In genomic region chr7:143380264-143380645, GRCh38 we compare ENCODE assay signal across 8 cellular contexts. TPM values are rescaled to one million over a fixed set of nuclear protein-coding genes. Genes with fewer than 3 reads are reported as not detected.
A peak's percentile ranks its signal among the peaks of the same experiment; 100 is the strongest.
DNase-seq lines count a peak whose midpoint lies in the region; ATAC-seq and TF ChIP-seq lines count a peak whose summit lies in the region.

No MANE protein-coding gene starts in this region.

- ATAC-seq in GM18873 (IDR thresholded peaks at IDR 0.05; ENCODE audit: low FRiP score, unreplicated experiment) = peak; percentile 61
- ATAC-seq in HG03135 (IDR thresholded peaks at IDR 0.05; ENCODE audit: unreplicated experiment) = peak; percentile 60
- ATAC-seq in left lung = peak; percentile 78

- intact Hi-C loops in activated CD4-positive, alpha-beta T cell treated with anti-CD3 and anti-CD28 coated beads, Interleukin-2, amount 10 ng/mL, durations not matched to agents 24 days and 14 days (cut with micrococcal nuclease) = loop anchor here (1.0 to 5.0 kb wide), 8 partner anchors 8 to 571 kb away; partner anchors contain the start of gene FAM131B
- intact Hi-C loops in left lung (cut with DNase I) = no loop called here

- H3K9me3 Mint-ChIP-seq in activated CD4-positive, alpha-beta T cell treated with anti-CD3 and anti-CD28 coated beads, Interleukin-2, amount 10 ng/mL, durations not matched to agents 24 days and 14 days = no peaks in the 10 kb centered on the region

- no peaks in the 10 kb centered on the region for H3K27me3 ChIP-seq in left lung

- H3K27ac ChIP-seq in coronary artery = peak overlapping the region; percentile 95 to 99
- peak overlapping the region; percentile 97 to 100 for H3K27ac ChIP-seq in left lung

- no peaks in the 10 kb centered on the region for H3K9me3 ChIP-seq in left lung

- H3K27me3 Mint-ChIP-seq in activated CD4-positive, alpha-beta T cell treated with anti-CD3 and anti-CD28 coated beads, Interleukin-2, amount 10 ng/mL, durations not matched to agents 24 days and 14 days = no peaks in the 10 kb centered on the region

- H3K4me3 Mint-ChIP-seq in activated CD4-positive, alpha-beta T cell treated with anti-CD3 and anti-CD28 coated beads, Interleukin-2, amount 10 ng/mL, durations not matched to agents 24 days and 14 days = peak overlapping the region; percentile 87

- H3K4me1 Mint-ChIP-seq in activated CD4-positive, alpha-beta T cell treated with anti-CD3 and anti-CD28 coated beads, Interleukin-2, amount 10 ng/mL, durations not matched to agents 24 days and 14 days = peaks cover 44% of the 10 kb centered on the region

- DNase-seq in AG09309 (ENCODE audit: low read depth) (peak; percentile 46), NCI-H345 (lab: John Stamatoyannopoulos, UW) (peak; percentile 79), coronary artery (ENCODE audit: low spot score) (peak; percentile 88), left lung (peak; percentile 91 to 93)
- peak; percentile 96 for DNase-seq in activated CD4-positive, alpha-beta T cell treated with anti-CD3 and anti-CD28 coated beads, Interleukin-2, amount 10 ng/mL, durations not matched to agents 24 days and 14 days
- DNase-seq in stimulated activated CD4-positive, alpha-beta T cell treated with anti-CD3 and anti-CD28 coated beads, Interleukin-2, amount 100 ng/mL, for 24 hours = peak; percentile 90 to 91

- H3K27ac Mint-ChIP-seq in activated CD4-positive, alpha-beta T cell treated with anti-CD3 and anti-CD28 coated beads, Interleukin-2, amount 10 ng/mL, durations not matched to agents 24 days and 14 days = peak overlapping the region; percentile 86

- H3K4me3 ChIP-seq in AG09309 (ENCODE audit: control insufficient read depth, low read depth, low read length) (peak overlapping the region; percentile 92), coronary artery (peak overlapping the region; percentile 79), left lung (peak overlapping the region; percentile 92 to 98)

- peaks cover 0 to 17% of the 10 kb centered on the region in 2 donors for H3K36me3 ChIP-seq in left lung

- H3K4me1 ChIP-seq in left lung = peaks cover 26 to 77% of the 10 kb centered on the region in 2 donors

- peaks cover 5% of the 10 kb centered on the region for H3K36me3 Mint-ChIP-seq in activated CD4-positive, alpha-beta T cell treated with anti-CD3 and anti-CD28 coated beads, Interleukin-2, amount 10 ng/mL, durations not matched to agents 24 days and 14 days (ENCODE audit: low read depth)

- TF ChIP-seq CTCF in AG09309 (IDR thresholded peaks at IDR 0.05; ENCODE audit: control insufficient read depth, insufficient read depth, low read depth, low read length, missing control alignments) (peak; percentile 85), coronary artery (IDR thresholded peaks at IDR 0.05) (peak; percentile 77), left lung (IDR thresholded peaks at IDR 0.05) (peak; percentile 90 to 93)

RNA-seq across cellular contexts. Expression of gene ZYX, which starts 0.9 kb away (rescaled TPM):
- 85.8 and 89.7 TPM in 2 replicates for total RNA-seq in activated CD4-positive, alpha-beta T cell treated with anti-CD3 and anti-CD28 coated beads, Interleukin-2, amount 10 ng/mL, durations not matched to agents 24 days and 14 days
- total RNA-seq in left lung = 100 to 1,000 TPM; 180 to 307 TPM

RNA-seq across cellular contexts. Expression of gene FAM131B, which starts 17.7 kb away (rescaled TPM):
- 0.37 and 0.45 TPM in 2 replicates for total RNA-seq in activated CD4-positive, alpha-beta T cell treated with anti-CD3 and anti-CD28 coated beads, Interleukin-2, amount 10 ng/mL, durations not matched to agents 24 days and 14 days
- 1 to 10 TPM in 1 of 2 donors, under 1 TPM in 1; 0.60 to 1.6 TPM for total RNA-seq in left lung

RNA-seq across cellular contexts. Expression of gene EPHA1, which starts 28.4 kb away (rescaled TPM):
- 0.09 and 0.26 TPM in 2 replicates for total RNA-seq in activated CD4-positive, alpha-beta T cell treated with anti-CD3 and anti-CD28 coated beads, Interleukin-2, amount 10 ng/mL, durations not matched to agents 24 days and 14 days
- total RNA-seq in left lung = 10 to 100 TPM; 11.6 to 16.1 TPM

Comparison
In these comparisons a context has a peak if more than half of its experiments do, and no peak if none do; other contexts are left out.
1. Peak in every context shown above with its lines: DNase-seq, ATAC-seq, H3K4me3 ChIP-seq and H3K27ac ChIP-seq.
2. DNase-seq: peak in every context shown above with its lines; median percentile 96 in activated CD4-positive, alpha-beta T cell treated with anti-CD3 and anti-CD28 coated beads, Interleukin-2, amount 10 ng/mL, durations not matched to agents 24 days and 14 days; 92 in left lung; 90 in stimulated activated CD4-positive, alpha-beta T cell treated with anti-CD3 and anti-CD28 coated beads, Interleukin-2, amount 100 ng/mL, for 24 hours; 88 in coronary artery; 79 in NCI-H345; 46 in AG09309.
3. RNA of gene EPHA1, which starts 28.4 kb away (total RNA-seq): 11.6 to 16.1 TPM in left lung; 0.09 to 0.26 TPM in activated CD4-positive, alpha-beta T cell treated with anti-CD3 and anti-CD28 coated beads, Interleukin-2, amount 10 ng/mL, durations not matched to agents 24 days and 14 days; every median in the first group is over 10 times any median in the second.